28 cellular contexts compared by ENCODE assay signal in the genomic region with DNA sequence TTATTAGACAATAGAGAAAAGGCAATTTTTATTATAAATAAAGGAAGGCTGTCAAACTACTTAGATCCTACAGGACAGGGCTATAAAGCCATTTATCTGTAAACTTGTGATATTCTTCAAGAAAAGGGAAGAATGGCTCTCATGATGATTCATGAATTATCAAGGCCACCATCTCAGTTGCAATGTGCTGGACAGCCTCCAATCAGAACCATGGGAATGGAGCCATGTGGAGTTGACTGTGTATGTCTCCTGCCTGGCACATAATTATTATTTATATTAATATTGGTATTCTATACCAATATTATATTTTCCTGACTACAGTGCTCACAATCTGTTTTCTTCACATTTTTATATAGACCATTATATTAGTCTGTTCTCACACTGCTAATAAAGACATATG.
"Had no signal": no experiment of that assay in that cellular context is flagged by ENCODE, and none has a peak within 500 bp of the region (broad histone marks: within the 10 kb centered on the region; RNA-seq: fewer than 3 reads in every experiment).

No MANE protein-coding gene starts in this region.

- H3K4me2 ChIP-seq: PC-9 had no signal

- H3K27ac ChIP-seq: PC-9, RWPE1, VCaP had no signal

- H2AFZ ChIP-seq: PC-9 had no signal

- ATAC-seq: activated CD8-positive, alpha-beta memory T cell treated with anti-CD3 and anti-CD28 coated beads, Interleukin-2, amount 10 ng/mL, durations not matched to agents 7 days and 5 days had no signal

- H3K4me3 ChIP-seq: MG63, PC-9 had no signal

- H3K9me3 ChIP-seq: MG63 had no signal

- DNase-seq: activated B cell treated with CpG ODN at 0.5 μM for 24 hours; activated CD4-positive, alpha-beta memory T cell treated with anti-CD3 and anti-CD28 coated beads, Interleukin-2, amount 10 ng/mL, durations not matched to agents 7 days and 5 days; activated CD4-positive, alpha-beta T cell treated with anti-CD3 and anti-CD28 coated beads for 48 hours; activated CD4-positive, CD25-positive, alpha-beta regulatory T cell treated with anti-CD3 and anti-CD28 coated beads, Interleukin-2, amount 50 U/mL, for 72 hours; activated CD8-positive, alpha-beta memory T cell treated with anti-CD3 and anti-CD28 coated beads for 24 hours; activated CD8-positive, alpha-beta memory T cell treated with anti-CD3 and anti-CD28 coated beads, Interleukin-2, amount 10 ng/mL, durations not matched to agents 7 days and 5 days; activated CD8-positive, alpha-beta memory T cell treated with anti-CD3 and anti-CD28 coated beads, Interleukin-2, amount 50 U/mL, for 48 hours; activated effector memory CD4-positive, alpha-beta T cell treated with Interleukin-2 at 50 U/mL for 16 hours; activated naive CD4-positive, alpha-beta T cell treated with anti-CD3 and anti-CD28 coated beads, Interleukin-2, amount 50 U/mL, for 16 hours; activated naive CD8-positive, alpha-beta T cell treated with anti-CD3 and anti-CD28 coated beads for 36 hours; activated T-cell treated with anti-CD3 and anti-CD28 coated beads, Interleukin-2, amount 50 U/mL, for 48 hours; Karpas-422; MG63; NCI-H1048; NCI-H1105 treated with DMSO at 0.1 percent for 48 hours; NCI-H1436; NCI-H1694; NCI-H1930; NCI-H2081 treated with DMSO at 0.1 percent for 48 hours; NCI-H345; NCI-H524 treated with DMSO at 0.1 percent for 48 hours; NK-92 treated with Interleukin-12 subunit alpha and Interleukin-12 subunit beta, amount 100 ng/mL, for 24 hours; PC-9; Right ventricle myocardium superior; SW 1271; T1000 had no signal

- H3K36me3 ChIP-seq: MG63 had no signal

- H3K27me3 ChIP-seq: MG63 had no signal
